Comparison of ENCODE assay signal across 30 cellular contexts in genomic region chr6:87257046-87257445, GRCh38.
"Had no signal": no experiment of that assay in that cellular context is flagged by ENCODE, and none has a peak within 500 bp of the region (broad histone marks: within the 10 kb centered on the region; RNA-seq: fewer than 3 reads in every experiment).

No MANE protein-coding gene starts in this region.

- FAIRE-seq: astrocyte, bronchial epithelial cell had no signal

- ATAC-seq: activated CD4-positive, CD25-positive, alpha-beta regulatory T cell treated with anti-CD3 and anti-CD28 coated beads, Interleukin-2, amount 50 U/mL, for 24 hours; activated CD8-positive, alpha-beta memory T cell treated with anti-CD3 and anti-CD28 coated beads, Interleukin-2, amount 10 ng/mL, durations not matched to agents 7 days and 5 days; activated CD8-positive, alpha-beta T cell treated with anti-CD3 and anti-CD28 coated beads, Interleukin-2, amount 10 ng/mL, durations not matched to agents 7 days and 5 days; esophagus mucosa; gastrocnemius medialis; heart left ventricle had no signal

- H3K27ac Mint-ChIP-seq: activated B cell treated with CpG ODN at 0.5 μM for 24 hours; activated CD8-positive, alpha-beta memory T cell treated with anti-CD3 and anti-CD28 coated beads, Interleukin-2, amount 10 ng/mL, durations not matched to agents 7 days and 5 days; activated CD8-positive, alpha-beta T cell treated with anti-CD3 and anti-CD28 coated beads, Interleukin-2, amount 10 ng/mL, durations not matched to agents 7 days and 5 days; activated naive CD4-positive, alpha-beta T cell treated with anti-CD3 and anti-CD28 coated beads, Interleukin-2, amount 10 ng/mL, durations not matched to agents 7 days and 5 days; activated naive CD8-positive, alpha-beta T cell; activated T-helper 1 cell treated with anti-CD3 and anti-CD28 coated beads, Interleukin-12 subunit alpha, Interleukin-12 subunit beta, Interleukin-2, Interleukin-4 antibody, amounts not matched to agents 30 ng/mL and 10 ng/mL and 1 ng/mL, durations not matched to agents 14 hours and 24 hours and 36 hours had no signal

- H3K4me1 Mint-ChIP-seq: activated naive CD4-positive, alpha-beta T cell treated with anti-CD3 and anti-CD28 coated beads, Interleukin-2, amount 10 ng/mL, durations not matched to agents 7 days and 5 days had no signal

- DNase-seq: activated B cell treated with CpG ODN at 0.5 μM for 24 hours; activated CD4-positive, alpha-beta T cell treated with anti-CD3 and anti-CD28 coated beads for 48 hours; activated CD4-positive, alpha-beta T cell treated with anti-CD3 and anti-CD28 coated beads, Interleukin-2, amount 50 U/mL, for 1 hour; activated CD4-positive, alpha-beta T cell treated with anti-CD3 and anti-CD28 coated beads, Interleukin-2, amount 50 U/mL, for 48 hours; activated CD8-positive, alpha-beta memory T cell treated with anti-CD3 and anti-CD28 coated beads, Interleukin-2, amount 10 ng/mL, durations not matched to agents 7 days and 5 days; activated CD8-positive, alpha-beta memory T cell treated with anti-CD3 and anti-CD28 coated beads, Interleukin-2, amount 50 U/mL, for 4 hours; activated CD8-positive, alpha-beta T cell treated with anti-CD3 and anti-CD28 coated beads, Interleukin-2, amount 10 ng/mL, durations not matched to agents 7 days and 5 days; activated gamma-delta T cell; activated naive CD4-positive, alpha-beta T cell; activated naive CD4-positive, alpha-beta T cell treated with anti-CD3 and anti-CD28 coated beads, Interleukin-2, amount 10 ng/mL, durations not matched to agents 7 days and 5 days; activated T-cell treated with anti-CD3 and anti-CD28 coated beads, Interleukin-2, amount 50 U/mL, for 1 hour; activated T-cell treated with anti-CD3 and anti-CD28 coated beads, Interleukin-2, amount 50 U/mL, for 48 hours; amniotic stem cell; anterior cingulate cortex; brain microvascular endothelial cell; colonic mucosa; effector CD8-positive, alpha-beta T cell; foreskin fibroblast; gastrocnemius medialis; glutamatergic neuron; heart left ventricle; hypothalamus; T-helper 2 cell had no signal

- H3K4me3 Mint-ChIP-seq: activated B cell treated with CpG ODN at 0.5 μM for 24 hours; activated CD8-positive, alpha-beta memory T cell treated with anti-CD3 and anti-CD28 coated beads, Interleukin-2, amount 10 ng/mL, durations not matched to agents 7 days and 5 days; activated CD8-positive, alpha-beta T cell treated with anti-CD3 and anti-CD28 coated beads, Interleukin-2, amount 10 ng/mL, durations not matched to agents 7 days and 5 days; activated naive CD4-positive, alpha-beta T cell treated with anti-CD3 and anti-CD28 coated beads, Interleukin-2, amount 10 ng/mL, durations not matched to agents 7 days and 5 days; activated naive CD8-positive, alpha-beta T cell; activated T-helper 1 cell treated with anti-CD3 and anti-CD28 coated beads, Interleukin-12 subunit alpha, Interleukin-12 subunit beta, Interleukin-2, Interleukin-4 antibody, amounts not matched to agents 30 ng/mL and 10 ng/mL and 1 ng/mL, durations not matched to agents 14 hours and 24 hours and 36 hours; central memory CD8-positive, alpha-beta T cell had no signal

- H3K27me3 Mint-ChIP-seq: activated B cell treated with CpG ODN at 0.5 μM for 24 hours; activated CD8-positive, alpha-beta memory T cell treated with anti-CD3 and anti-CD28 coated beads, Interleukin-2, amount 10 ng/mL, durations not matched to agents 7 days and 5 days; activated naive CD4-positive, alpha-beta T cell treated with anti-CD3 and anti-CD28 coated beads, Interleukin-2, amount 10 ng/mL, durations not matched to agents 7 days and 5 days; activated naive CD8-positive, alpha-beta T cell; central memory CD8-positive, alpha-beta T cell had no signal

- H3K9me3 Mint-ChIP-seq: activated naive CD4-positive, alpha-beta T cell treated with anti-CD3 and anti-CD28 coated beads, Interleukin-2, amount 10 ng/mL, durations not matched to agents 7 days and 5 days; activated T-helper 1 cell treated with anti-CD3 and anti-CD28 coated beads, Interleukin-12 subunit alpha, Interleukin-12 subunit beta, Interleukin-2, Interleukin-4 antibody, amounts not matched to agents 30 ng/mL and 10 ng/mL and 1 ng/mL, durations not matched to agents 14 hours and 24 hours and 36 hours; central memory CD8-positive, alpha-beta T cell had no signal
